30 cellular contexts compared by ENCODE assay signal in genomic region chr9:134370638-134371037, GRCh38. TPM values are rescaled to one million over a fixed set of nuclear protein-coding genes. Genes with fewer than 3 reads are reported as not detected.
DNase-seq lines count a peak whose midpoint lies in the region; ATAC-seq and TF ChIP-seq lines count a peak whose summit lies in the region.
"Had no signal": no experiment of that assay in that cellular context is flagged by ENCODE, and none has a peak within 500 bp of the region (broad histone marks: within the 10 kb centered on the region; RNA-seq: fewer than 3 reads in every experiment).

No MANE protein-coding gene starts in this region.

- no peak overlapping the region for H3K4me3 ChIP-seq in breast epithelium
- H3K4me3 ChIP-seq in subcutaneous abdominal adipose tissue (ENCODE audit: low read depth in 1 of 5, low read length in 5 of 5), result no peak overlapping the region
- no peak overlapping the region for H3K4me3 ChIP-seq in GM23248
- H3K4me3 ChIP-seq: A549, dorsolateral prefrontal cortex, heart left ventricle, Peyer's patch, SJSA1 had no signal

- H3K9ac ChIP-seq in subcutaneous abdominal adipose tissue (ENCODE audit: low read length in 5 of 5) (peak overlapping the region in 3 of 5 donors; percentile 2 to 68 (median 26)), GM23248 (no peak overlapping the region)

- no peak for ATAC-seq in HG03354 (IDR thresholded peaks at IDR 0.05; ENCODE audit: poor library complexity, severe bottlenecking, unreplicated experiment)
- no peak for ATAC-seq in HG02852 (IDR thresholded peaks at IDR 0.05; ENCODE audit: unreplicated experiment)
- ATAC-seq: A549, heart left ventricle had no signal

- H3K27ac Mint-ChIP-seq in nephron, result peak overlapping the region in 2 of 3 experiments; percentile 29 to 45
- H3K27ac Mint-ChIP-seq: activated naive CD4-positive, alpha-beta T cell treated with anti-CD3 and anti-CD28 coated beads, Interleukin-2, amount 10 ng/mL, durations not matched to agents 7 days and 5 days; B cell; memory B cell; stimulated activated naive CD8-positive, alpha-beta T cell treated with anti-CD3 and anti-CD28 coated beads, Interleukin-15, Interleukin-2, amounts not matched to agents 100 ng/mL and 50 ng/mL, for 24 hours had no signal

- DNase-seq in breast epithelium (ENCODE audit: low spot score in 2 of 2) (no peak), NCI-H2081 treated with DMSO at 0.1 percent for 48 hours (lab: John Stamatoyannopoulos, UW) (no peak), GM23248 (no peak)
- DNase-seq: activated CD4-positive, alpha-beta T cell treated with anti-CD3 and anti-CD28 coated beads for 4 hours; activated naive CD4-positive, alpha-beta T cell treated with anti-CD3 and anti-CD28 coated beads, Interleukin-2, amount 10 ng/mL, durations not matched to agents 7 days and 5 days; activated T-cell treated with anti-CD3 and anti-CD28 coated beads, Interleukin-2, amount 50 U/mL, for 48 hours; aorta; central memory CD4-positive, alpha-beta T cell; DND-41; dorsolateral prefrontal cortex; GOT3; heart left ventricle; kidney glomerular epithelial cell; NCI-H1048; NCI-H187; NCI-H526; occipital lobe; Peyer's patch; retina; T-helper 1 cell had no signal

- H2AFZ ChIP-seq in GM23248, result no peak overlapping the region

- peak overlapping the region; percentile 98 for H3K27ac ChIP-seq in C4-2B
- peak overlapping the region; percentile 40 to 81 for H3K27ac ChIP-seq in breast epithelium
- peak overlapping the region; percentile 89 for H3K27ac ChIP-seq in subcutaneous abdominal adipose tissue (ENCODE audit: low read depth, low read length)
- H3K27ac ChIP-seq in GM23248, result no peak overlapping the region
- H3K27ac ChIP-seq: SJSA1 had no signal

- H3K9me2 ChIP-seq in GM23248 (ENCODE audit: insufficient read depth), result no peaks in the 10 kb centered on the region

- no peak overlapping the region for H3K4me3 Mint-ChIP-seq in nephron
- H3K4me3 Mint-ChIP-seq: activated naive CD4-positive, alpha-beta T cell treated with anti-CD3 and anti-CD28 coated beads, Interleukin-2, amount 10 ng/mL, durations not matched to agents 7 days and 5 days; B cell; memory B cell; stimulated activated naive CD8-positive, alpha-beta T cell treated with anti-CD3 and anti-CD28 coated beads, Interleukin-15, Interleukin-2, amounts not matched to agents 100 ng/mL and 50 ng/mL, for 24 hours had no signal

- peaks cover 93% of the 10 kb centered on the region for H3K79me2 ChIP-seq in GM23248 (ENCODE audit: insufficient read depth)

- H3K4me1 Mint-ChIP-seq in nephron, result peaks cover 46% of the 10 kb centered on the region
- H3K4me1 Mint-ChIP-seq: activated naive CD4-positive, alpha-beta T cell treated with anti-CD3 and anti-CD28 coated beads, Interleukin-2, amount 10 ng/mL, durations not matched to agents 7 days and 5 days had no signal

- no peaks in the 10 kb centered on the region for H3K36me3 Mint-ChIP-seq in nephron (ENCODE audit: low read depth)
- H3K36me3 Mint-ChIP-seq: activated naive CD4-positive, alpha-beta T cell treated with anti-CD3 and anti-CD28 coated beads, Interleukin-2, amount 10 ng/mL, durations not matched to agents 7 days and 5 days; memory B cell had no signal

- H4K20me1 ChIP-seq in GM23248 (ENCODE audit: insufficient read depth), result no peaks in the 10 kb centered on the region; the same call in 1 of the 2 replicates

- intact Hi-C loops in breast epithelium (cut with DNase I; ENCODE audit: low total_unique reads), result loop anchor here (10.0 kb wide), 1 partner anchor 1616 kb away; no protein-coding TSS in a partner anchor

- H3K36me3 ChIP-seq in breast epithelium (no peaks in the 10 kb centered on the region), subcutaneous abdominal adipose tissue (ENCODE audit: control insufficient read depth in 5 of 5, insufficient read depth in 5 of 5, low read length in 5 of 5) (no peaks in the 10 kb centered on the region), GM23248 (ENCODE audit: low read depth) (no peaks in the 10 kb centered on the region)
- H3K36me3 ChIP-seq: heart left ventricle, SJSA1 had no signal

- TF ChIP-seq POLR2A in breast epithelium (IDR thresholded peaks at IDR 0.05), result no peak

- in situ Hi-C loops in GM23248 (cut with MboI), result no loop called here

- H3K27me3 ChIP-seq in breast epithelium, result no peaks in the 10 kb centered on the region
- H3K27me3 ChIP-seq in subcutaneous abdominal adipose tissue (ENCODE audit: control insufficient read depth in 5 of 5, insufficient read depth in 4 of 5, low read length in 5 of 5), result no peaks in the 10 kb centered on the region
- no peaks in the 10 kb centered on the region for H3K27me3 ChIP-seq in GM23248 (replicated peaks; ENCODE audit: insufficient read depth)
- H3K27me3 ChIP-seq: dorsolateral prefrontal cortex, heart left ventricle, Peyer's patch, SJSA1 had no signal

- no peaks in the 10 kb centered on the region for H3K27me3 Mint-ChIP-seq in nephron (ENCODE audit: low read depth)
- H3K27me3 Mint-ChIP-seq: B cell had no signal

- H3K4me1 ChIP-seq in breast epithelium, result peaks cover 46 to 64% of the 10 kb centered on the region in 2 donors
- H3K4me1 ChIP-seq in subcutaneous abdominal adipose tissue (ENCODE audit: control insufficient read depth in 5 of 5, insufficient read depth in 5 of 5, low read length in 5 of 5), result peaks cover 22 to 97% (median 93%) of the 10 kb centered on the region in 5 donors
- H3K4me1 ChIP-seq in GM23248 (ENCODE audit: insufficient read depth), result peaks cover 34% of the 10 kb centered on the region

- H3F3A ChIP-seq in GM23248 (ENCODE audit: insufficient read depth), result peaks cover 5% of the 10 kb centered on the region; the same call in 1 of the 2 replicates

- H3K4me2 ChIP-seq in GM23248 (ENCODE audit: unreplicated experiment), result no peak overlapping the region
- H3K4me2 ChIP-seq: A549 had no signal

- H3K9me3 Mint-ChIP-seq in nephron, result no peaks in the 10 kb centered on the region
- H3K9me3 Mint-ChIP-seq: activated naive CD4-positive, alpha-beta T cell treated with anti-CD3 and anti-CD28 coated beads, Interleukin-2, amount 10 ng/mL, durations not matched to agents 7 days and 5 days; memory B cell; stimulated activated naive CD8-positive, alpha-beta T cell treated with anti-CD3 and anti-CD28 coated beads, Interleukin-15, Interleukin-2, amounts not matched to agents 100 ng/mL and 50 ng/mL, for 24 hours had no signal

- 91 to 94% methylated on average over 12 to 16 of the region's 16 CpGs for WGBS in GM23248 (ENCODE audit: low coverage in 1 of 2, low lambda C conversion rate in 2 of 2, missing lambda C conversion rate in 2 of 2), 2 experiments

- TF ChIP-seq CTCF in C4-2B (conservative IDR thresholded peaks at IDR 0.05) (no peak), breast epithelium (IDR thresholded peaks at IDR 0.05) (no peak), nephron (IDR thresholded peaks at IDR 0.05; ENCODE audit: unreplicated experiment in 3 of 3) (no peak)

- H3K9me3 ChIP-seq in breast epithelium (no peaks in the 10 kb centered on the region), subcutaneous abdominal adipose tissue (ENCODE audit: control insufficient read depth in 5 of 5, low read length in 5 of 5) (no peaks in the 10 kb centered on the region), GM23248 (ENCODE audit: low read depth) (no peaks in the 10 kb centered on the region)
- H3K9me3 ChIP-seq: A549, heart left ventricle, Peyer's patch, SJSA1 had no signal

RNA-seq across cellular contexts. Expression of gene RXRA, which starts 44.4 kb away (rescaled TPM):
- total RNA-seq in breast epithelium, result 10 to 100 TPM; 31.0 to 63.0 (median 31.5) TPM
- total RNA-seq in GM23248 (2014; rRNA removed; shearing (Covaris generic)), result 26.1 and 34.8 TPM in 2 replicates
- 3.5 and 3.9 TPM in 2 replicates for polyA plus RNA-seq in GM23248 (2016; fragmentation: Nextera tagmentation; extraction: Ambion mirVana)
